Comparison of ENCODE assay signal across 16 cellular contexts in genomic region chr1:25473653-25474225, GRCh38. TPM values are rescaled to one million over a fixed set of nuclear protein-coding genes. Genes with fewer than 3 reads are reported as not detected.
DNase-seq lines count a peak whose midpoint lies in the region; ATAC-seq and TF ChIP-seq lines count a peak whose summit lies in the region.
"Had no signal": no experiment of that assay in that cellular context is flagged by ENCODE, and none has a peak within 500 bp of the region (broad histone marks: within the 10 kb centered on the region; RNA-seq: fewer than 3 reads in every experiment).

No MANE protein-coding gene starts in this region.

- no peaks in the 10 kb centered on the region for H3K9me3 Mint-ChIP-seq in activated T-cell treated with anti-CD3 and anti-CD28 coated beads, Interleukin-2, amount 50 U/mL, for 4 hours
- H3K9me3 Mint-ChIP-seq in activated naive CD8-positive, alpha-beta T cell treated with anti-CD3 and anti-CD28 coated beads, Interleukin-2, amount 10 ng/mL, durations not matched to agents 7 days and 5 days, result no peaks in the 10 kb centered on the region

- TF ChIP-seq POLR2A in vagina (IDR thresholded peaks at IDR 0.05), result no peak

- no peaks in the 10 kb centered on the region for H3K9me2 ChIP-seq in OCI-LY1 (ENCODE audit: low read depth, low read length)

- peaks cover 50% of the 10 kb centered on the region for H3K4me1 Mint-ChIP-seq in activated T-cell treated with anti-CD3 and anti-CD28 coated beads, Interleukin-2, amount 50 U/mL, for 4 hours (ENCODE audit: low read depth)
- H3K4me1 Mint-ChIP-seq in activated naive CD8-positive, alpha-beta T cell treated with anti-CD3 and anti-CD28 coated beads, Interleukin-2, amount 10 ng/mL, durations not matched to agents 7 days and 5 days, result peaks cover 32% of the 10 kb centered on the region

- H3K27me3 ChIP-seq in OCI-LY1 (ENCODE audit: insufficient read depth, low read length) (no peaks in the 10 kb centered on the region), vagina (no peaks in the 10 kb centered on the region)
- H3K27me3 ChIP-seq: ovary had no signal

- H3K4me3 Mint-ChIP-seq in activated T-cell treated with anti-CD3 and anti-CD28 coated beads, Interleukin-2, amount 50 U/mL, for 4 hours, result peak overlapping the region; percentile 5
- H3K4me3 Mint-ChIP-seq in activated naive CD8-positive, alpha-beta T cell treated with anti-CD3 and anti-CD28 coated beads, Interleukin-2, amount 10 ng/mL, durations not matched to agents 7 days and 5 days, result peak overlapping the region; percentile 74

- no peak overlapping the region for H3K9ac ChIP-seq in OCI-LY1 (ENCODE audit: low read length)

- no peak for DNase-seq in activated T-cell treated with anti-CD3 and anti-CD28 coated beads, Interleukin-2, amount 50 U/mL, for 4 hours
- no peak for DNase-seq in activated T-cell treated with anti-CD3 and anti-CD28 coated beads, Interleukin-2, amount 50 U/mL, for 1 hour
- no peak for DNase-seq in activated naive CD8-positive, alpha-beta T cell treated with anti-CD3 and anti-CD28 coated beads, Interleukin-2, amount 10 ng/mL, durations not matched to agents 7 days and 5 days
- no peak for DNase-seq in stimulated activated naive CD8-positive, alpha-beta T cell treated with anti-CD3 and anti-CD28 coated beads, Interleukin-15, Interleukin-2, amounts not matched to agents 100 U/mL and 50 U/mL, for 24 hours
- DNase-seq in vagina (ENCODE audit: extremely low spot score in 2 of 2) (no peak), cerebellum (ENCODE audit: low spot score) (no peak), NCI-H345 (lab: John Stamatoyannopoulos, UW) (no peak)
- DNase-seq: central memory CD4-positive, alpha-beta T cell; EL; IMR-90; left cardiac atrium; NCI-H1417 treated with DMSO at 0.1 percent for 48 hours; NCI-H446; ovary; SHP77 treated with DMSO at 0.1 percent for 48 hours had no signal

- ATAC-seq in activated T-cell treated with anti-CD3 and anti-CD28 coated beads, Interleukin-2, amount 50 U/mL, for 4 hours, result peak; percentile 55 to 64
- ATAC-seq in activated naive CD8-positive, alpha-beta T cell treated with anti-CD3 and anti-CD28 coated beads, Interleukin-2, amount 10 ng/mL, durations not matched to agents 7 days and 5 days (ENCODE audit: low read depth), result peak; percentile 62
- peak; percentile 33 for ATAC-seq in stimulated activated naive CD8-positive, alpha-beta T cell treated with anti-CD3 and anti-CD28 coated beads, Interleukin-15, Interleukin-2, amounts not matched to agents 100 U/mL and 50 U/mL, for 24 hours
- ATAC-seq: left cardiac atrium had no signal

- peaks cover 5% of the 10 kb centered on the region; the same call in 1 of the 2 replicates for H3K79me2 ChIP-seq in OCI-LY1 (ENCODE audit: insufficient read depth, low read length)

- TF ChIP-seq CTCF in OCI-LY1 (IDR thresholded peaks at IDR 0.05; ENCODE audit: low read length) (no peak), vagina (IDR thresholded peaks at IDR 0.05) (no peak)

- H3K4me3 ChIP-seq in OCI-LY1 (ENCODE audit: low read depth, low read length, poor library complexity, severe bottlenecking) (no peak overlapping the region), vagina (no peak overlapping the region)
- H3K4me3 ChIP-seq: ovary had no signal

- peak overlapping the region; percentile 20; the same call in 1 of the 2 replicates for H3K4me2 ChIP-seq in OCI-LY1 (ENCODE audit: low read length)

- POLR2A ChIA-PET in activated naive CD8-positive, alpha-beta T cell treated with anti-CD3 and anti-CD28 coated beads, Interleukin-2, amount 10 ng/mL, durations not matched to agents 7 days and 5 days (lab: Charles Lee), result no interaction called here

- H3K27ac Mint-ChIP-seq in activated naive CD8-positive, alpha-beta T cell treated with anti-CD3 and anti-CD28 coated beads, Interleukin-2, amount 10 ng/mL, durations not matched to agents 7 days and 5 days, result peak overlapping the region; percentile 82

- peaks cover 36% of the 10 kb centered on the region for H3K4me1 ChIP-seq in OCI-LY1 (ENCODE audit: insufficient read depth, low read length, severe bottlenecking)
- peaks cover 51% of the 10 kb centered on the region for H3K4me1 ChIP-seq in vagina

- H3K27ac ChIP-seq in OCI-LY1 (ENCODE audit: low read depth, low read length, poor library complexity, severe bottlenecking), result no peak overlapping the region
- H3K27ac ChIP-seq in vagina, result no peak overlapping the region
- H3K27ac ChIP-seq: ovary had no signal

- H3K9me3 ChIP-seq in OCI-LY1 (ENCODE audit: low read length) (no peaks in the 10 kb centered on the region), vagina (no peaks in the 10 kb centered on the region)
- H3K9me3 ChIP-seq: ovary had no signal

- peaks cover 9% of the 10 kb centered on the region; the same call in 1 of the 2 replicates for H3K36me3 ChIP-seq in OCI-LY1 (ENCODE audit: insufficient read depth, low read length)
- H3K36me3 ChIP-seq in vagina, result peaks cover 0 to 6% of the 10 kb centered on the region in 2 donors
- H3K36me3 ChIP-seq: ovary had no signal

- no peaks in the 10 kb centered on the region for H3F3A ChIP-seq in OCI-LY1 (ENCODE audit: insufficient read depth, low read length)

- H4K20me1 ChIP-seq in OCI-LY1 (ENCODE audit: insufficient read depth, low read length), result no peaks in the 10 kb centered on the region

- intact Hi-C loops in vagina (cut with DNase I), result no loop called here

- H3K36me3 Mint-ChIP-seq in activated T-cell treated with anti-CD3 and anti-CD28 coated beads, Interleukin-2, amount 50 U/mL, for 4 hours (ENCODE audit: insufficient read depth), result peaks cover 12% of the 10 kb centered on the region
- H3K36me3 Mint-ChIP-seq in activated naive CD8-positive, alpha-beta T cell treated with anti-CD3 and anti-CD28 coated beads, Interleukin-2, amount 10 ng/mL, durations not matched to agents 7 days and 5 days, result peaks cover 17% of the 10 kb centered on the region

- H3K27me3 Mint-ChIP-seq in activated T-cell treated with anti-CD3 and anti-CD28 coated beads, Interleukin-2, amount 50 U/mL, for 4 hours (ENCODE audit: low read depth), result no peaks in the 10 kb centered on the region
- H3K27me3 Mint-ChIP-seq in activated naive CD8-positive, alpha-beta T cell treated with anti-CD3 and anti-CD28 coated beads, Interleukin-2, amount 10 ng/mL, durations not matched to agents 7 days and 5 days, result no peaks in the 10 kb centered on the region

- no peak overlapping the region for H2AFZ ChIP-seq in OCI-LY1 (ENCODE audit: low read length)

RNA-seq across cellular contexts. Expression of gene MACO1, which starts 43.0 kb away (rescaled TPM):
- 10 to 100 TPM; 14.4 to 17.9 (median 16.4) TPM for total RNA-seq in activated T-cell treated with anti-CD3 and anti-CD28 coated beads, Interleukin-2, amount 50 U/mL, for 4 hours
- 10 to 100 TPM; 20.6 to 21.1 TPM for total RNA-seq in activated naive CD8-positive, alpha-beta T cell treated with anti-CD3 and anti-CD28 coated beads, Interleukin-2, amount 10 ng/mL, durations not matched to agents 7 days and 5 days
- total RNA-seq in vagina, result 13.8 TPM
- total RNA-seq in cerebellum, result 36.7 TPM

RNA-seq across cellular contexts. Expression of gene RHCE, which starts 53.1 kb away (rescaled TPM):
- under 1 TPM in 2 of 3 donors, not detected in 1; 0.15 to 0.26 TPM for total RNA-seq in activated T-cell treated with anti-CD3 and anti-CD28 coated beads, Interleukin-2, amount 50 U/mL, for 4 hours
- total RNA-seq in activated naive CD8-positive, alpha-beta T cell treated with anti-CD3 and anti-CD28 coated beads, Interleukin-2, amount 10 ng/mL, durations not matched to agents 7 days and 5 days, result under 1 TPM; 0.17 to 0.25 TPM
- not detected for total RNA-seq in vagina
- 0.18 TPM for total RNA-seq in cerebellum
